ENCODE assay signal across 1 cellular context in genomic region chr20:50412499-50412898, GRCh38.
TF ChIP-seq lines count a peak whose summit lies in the region.

No MANE protein-coding gene starts in this region.

TF ChIP-seq in HepG2, 621 proteins besides CTCF, POLR2A, EP300 and RAD21 (continued from another document):
- TF ChIP-seq ZNF574 (CRISPR knock-in tag; IDR thresholded peaks at IDR 0.05) (peak; percentile 2; the same call in 1 of the 2 replicates), AGO1 (IDR thresholded peaks at IDR 0.05; ENCODE audit: low read depth, low read length, poor library complexity, severe bottlenecking) (no peak), ZFX (CRISPR knock-in tag; IDR thresholded peaks at IDR 0.05; ENCODE audit: low read depth) (no peak)
